Comparison of ENCODE assay signal across 25 cellular contexts in the genomic region with DNA sequence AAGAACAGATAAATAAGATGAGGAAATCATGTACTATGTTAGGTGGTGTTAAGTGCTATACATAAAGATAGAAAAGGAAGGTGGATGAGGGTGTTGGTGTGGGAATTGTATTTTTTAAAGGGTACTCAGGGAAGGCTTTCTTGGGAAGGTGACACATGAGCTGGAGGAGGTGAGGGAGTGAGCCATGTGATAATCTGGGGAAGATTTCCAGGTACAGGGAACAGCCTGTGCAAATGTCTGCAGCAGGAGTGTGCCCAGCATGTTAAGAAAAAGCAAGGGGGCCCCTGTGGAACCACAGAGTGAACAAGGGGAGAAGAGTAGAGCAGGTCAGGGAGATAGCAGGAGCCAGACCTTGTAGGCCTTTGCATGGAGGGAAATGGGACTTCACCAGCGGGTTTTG.
"Had no signal": no experiment of that assay in that cellular context is flagged by ENCODE, and none has a peak within 500 bp of the region (broad histone marks: within the 10 kb centered on the region; RNA-seq: fewer than 3 reads in every experiment).

No MANE protein-coding gene starts in this region.

- DNase-seq: activated effector memory CD4-positive, alpha-beta T cell treated with anti-CD3 and anti-CD28 coated beads, Interleukin-2, amount 50 U/mL, for 16 hours; activated effector memory CD4-positive, alpha-beta T cell treated with Interleukin-2 at 50 U/mL for 16 hours; activated gamma-delta T cell; activated gamma-delta T cell treated with Interleukin-2 at 50 U/mL for 16 hours; activated naive CD4-positive, alpha-beta T cell; activated naive CD4-positive, alpha-beta T cell treated with anti-CD3 and anti-CD28 coated beads for 36 hours; activated naive CD4-positive, alpha-beta T cell treated with anti-CD3 and anti-CD28 coated beads, Interleukin-2, amount 10 ng/mL, durations not matched to agents 7 days and 5 days; activated naive CD4-positive, alpha-beta T cell treated with anti-CD3 and anti-CD28 coated beads, Interleukin-2, amount 50 U/mL, for 16 hours; activated naive CD4-positive, alpha-beta T cell treated with Interleukin-2 at 50 U/mL for 16 hours; activated naive CD8-positive, alpha-beta T cell treated with anti-CD3 and anti-CD28 coated beads for 36 hours; activated naive CD8-positive, alpha-beta T cell treated with anti-CD3 and anti-CD28 coated beads, Interleukin-2, amount 10 ng/mL, durations not matched to agents 7 days and 5 days; activated naive CD8-positive, alpha-beta T cell treated with anti-CD3 and anti-CD28 coated beads, Interleukin-2, amount 50 U/mL, for 24 hours; activated T-cell treated with anti-CD3 and anti-CD28 coated beads, Interleukin-2, amount 50 U/mL, for 24 hours; activated T-cell treated with anti-CD3 and anti-CD28 coated beads, Interleukin-2, amount 50 U/mL, for 4 hours; activated T-cell treated with anti-CD3 and anti-CD28 coated beads, Interleukin-2, amount 50 U/mL, for 48 hours; activated T-cell treated with anti-CD3 and anti-CD28 coated beads, Interleukin-2, amount 50 U/mL, for 72 hours; adrenal gland; amniotic stem cell; amygdala; anterior cingulate cortex; aorta; body of pancreas; brain microvascular endothelial cell; central memory CD4-positive, alpha-beta T cell; cerebellar nuclear complex had no signal
